Comparison of ENCODE assay signal across 30 cellular contexts in the genomic region with DNA sequence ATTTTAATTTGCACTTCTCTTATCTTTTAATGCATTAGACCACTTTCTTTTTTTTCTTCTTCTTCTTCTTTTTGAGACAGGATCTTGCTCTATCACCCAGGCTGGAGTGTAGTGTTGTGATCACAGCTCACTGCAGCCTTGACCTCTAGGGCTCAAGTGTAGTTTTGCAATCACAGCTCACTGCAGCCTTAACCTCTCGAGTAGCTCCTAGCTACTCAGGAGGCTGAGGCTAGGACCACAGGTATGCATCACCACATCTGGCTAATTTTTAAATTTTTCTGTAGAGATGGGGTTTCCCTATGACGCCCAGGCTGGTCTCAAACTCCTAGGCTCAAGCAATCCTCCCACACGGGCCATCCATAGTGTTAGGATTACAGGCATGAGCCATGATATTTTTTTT. TPM values are rescaled to one million over a fixed set of nuclear protein-coding genes. Genes with fewer than 3 reads are reported as not detected.
A peak's percentile ranks its signal among the peaks of the same experiment; 100 is the strongest.
DNase-seq lines count a peak whose midpoint lies in the region; ATAC-seq, FAIRE-seq and TF ChIP-seq lines count a peak whose summit lies in the region.
"Had no signal": no experiment of that assay in that cellular context is flagged by ENCODE, and none has a peak within 500 bp of the region (broad histone marks: within the 10 kb centered on the region; RNA-seq: fewer than 3 reads in every experiment).

No MANE protein-coding gene starts in this region.

- no peak overlapping the region for H3K4me2 ChIP-seq in GM12878 (ENCODE audit: control insufficient read depth, insufficient read depth)

- POLR2A ChIA-PET in GM12878 (lab: Charles Lee) = interaction anchor here (0.6 to 1.0 kb wide), 2 partner anchors 11 to 43 kb away, joined by 3 read pairs; partner anchors contain the start of genes GSTZ1 and POMT2

- H3K4me1 ChIP-seq in GM12878 (ENCODE audit: control insufficient read depth, insufficient read depth, low read length) = peaks cover 6% of the 10 kb centered on the region
- H3K4me1 ChIP-seq in thyroid gland = peaks cover 0 to 6% of the 10 kb centered on the region in 2 donors
- H3K4me1 ChIP-seq: colonic mucosa, Peyer's patch, prostate gland, testis, uterus had no signal

- TF ChIP-seq CTCF in GM12878 (IDR thresholded peaks at IDR 0.05 in 2 of 3, conservative IDR thresholded peaks at IDR 0.05 in 1 of 3; ENCODE audit: control insufficient read depth in 2 of 3, extremely low read depth in 1 of 3, insufficient read depth in 1 of 3, low read depth in 3 of 3, low read length in 3 of 3) (no peak), thyroid gland (IDR thresholded peaks at IDR 0.05) (no peak)

- CTCF ChIA-PET in GM12878 (lab: Yijun Ruan, JAX) = interaction anchor here (1.0 to 1.7 kb wide), 4 partner anchors 9 to 95 kb away, joined by 3 to 4 read pairs (median 3); no protein-coding TSS in a partner anchor

- in situ Hi-C loops in GM12878 (cut with MboI) = no loop called here

- no peaks in the 10 kb centered on the region for H4K20me1 ChIP-seq in GM12878 (ENCODE audit: control insufficient read depth, insufficient read depth)

- WGBS in GM12878 (ENCODE audit: insufficient coverage, insufficient replicate concordance, low lambda C conversion rate, missing lambda C conversion rate) = 49% methylated on average over 3 of the region's 3 CpGs
- WGBS in thyroid gland, 2 donors = 67 to 86% methylated on average over 3 of the region's 3 CpGs

- H3K27me3 ChIP-seq in GM12878 (replicated peaks in 1 of 2; ENCODE audit: control insufficient read depth in 2 of 2, insufficient read depth in 2 of 2, low read length in 1 of 2) (no peaks in the 10 kb centered on the region), thyroid gland (no peaks in the 10 kb centered on the region)
- H3K27me3 ChIP-seq: colonic mucosa, Peyer's patch, testis, uterus had no signal

- H3K4me3 ChIP-seq in GM12878 (no peak overlapping the region), thyroid gland (replicated peaks in 1 of 3) (no peak overlapping the region)
- H3K4me3 ChIP-seq: colonic mucosa, Peyer's patch, prostate gland, testis, uterus had no signal

- H3K79me2 ChIP-seq in GM12878 (ENCODE audit: control insufficient read depth, insufficient read depth, low read length) = peaks cover 18% of the 10 kb centered on the region

- TF ChIP-seq EP300 in GM12878 (IDR thresholded peaks at IDR 0.05; ENCODE audit: borderline replicate concordance in 1 of 2, control insufficient read depth in 1 of 2, low read depth in 2 of 2, low read length in 2 of 2) = no peak

- intact Hi-C loops in GM12878 (cut with micrococcal nuclease; ENCODE audit: unreplicated experiment) (no loop called here), thyroid gland (cut with DNase I) (no loop called here)

- RAD21 ChIA-PET in GM12878 (lab: Charles Lee; ENCODE audit: unreplicated experiment) = interaction anchor here (0.8 to 1.0 kb wide), 3 partner anchors 9 to 48 kb away, joined by 3 to 5 read pairs (median 3); partner anchors contain the start of genes SAMD15 and TMED8

- no peak overlapping the region for H3K9ac ChIP-seq in GM12878 (ENCODE audit: control insufficient read depth, insufficient read depth, low read length)

- TF ChIP-seq RAD21 in GM12878 (IDR thresholded peaks at IDR 0.05; ENCODE audit: insufficient read depth, low read depth, low read length) = no peak

- no peak overlapping the region for H2AFZ ChIP-seq in GM12878 (ENCODE audit: control insufficient read depth, low read depth, low read length)

- no peaks in the 10 kb centered on the region; the same call in 1 of the 3 replicates for H3K9me3 ChIP-seq in GM12878 (replicated peaks; ENCODE audit: control insufficient read depth, insufficient read depth, low read length)
- no peaks in the 10 kb centered on the region for H3K9me3 ChIP-seq in thyroid gland
- H3K9me3 ChIP-seq: colonic mucosa, Peyer's patch, prostate gland, testis, uterus had no signal

- FAIRE-seq in GM12878 (lab: Jason Lieb, UNC) = no peak
- FAIRE-seq: bronchial epithelial cell had no signal

- H3K27ac ChIP-seq in GM12878 (ENCODE audit: control insufficient read depth, insufficient read depth) (no peak overlapping the region), thyroid gland (no peak overlapping the region), substantia nigra (ENCODE audit: low read depth, low read length, poor library complexity, severe bottlenecking) (no peak overlapping the region)
- H3K27ac ChIP-seq: colonic mucosa, Peyer's patch, prostate gland, testis, uterus had no signal

- ATAC-seq in GM19438 (IDR thresholded peaks at IDR 0.05; ENCODE audit: low read depth, unreplicated experiment) = peak; percentile 55
- peak; percentile 49 for ATAC-seq in HG03196 (IDR thresholded peaks at IDR 0.05; ENCODE audit: unreplicated experiment)
- ATAC-seq in GM12878 = peak; percentile 75
- ATAC-seq: naive thymus-derived CD4-positive, alpha-beta T cell had no signal

- DNase-seq in GM12878 (ENCODE audit: low read depth, low spot score) = no peak
- peak; percentile 32 to 37 for DNase-seq in thyroid gland
- no peak for DNase-seq in NCI-H1436 treated with DMSO at 0.1 percent for 48 hours (lab: John Stamatoyannopoulos, UW)
- DNase-seq in OCI-M1 (lab: John Stamatoyannopoulos, UW) = no peak
- DNase-seq in substantia nigra (lab: John Stamatoyannopoulos, UW) = no peak
- DNase-seq: activated CD4-positive, alpha-beta T cell treated with anti-CD3 and anti-CD28 coated beads, Interleukin-2, amount 50 U/mL, for 48 hours; activated naive CD4-positive, alpha-beta T cell treated with anti-CD3 and anti-CD28 coated beads, Interleukin-2, amount 50 U/mL, for 16 hours; anterior cingulate cortex; Calu3; colonic mucosa; effector memory CD4-positive, alpha-beta T cell; islet precursor cell; KG1; midbrain; naive thymus-derived CD4-positive, alpha-beta T cell; NCI-H1694 treated with DMSO at 0.1 percent for 48 hours; NCI-H526; NK-92 treated with Interleukin-12 subunit alpha and Interleukin-12 subunit beta, amount 100 ng/mL, for 24 hours; Peyer's patch; SIG-M5; stimulated activated naive CD4-positive, alpha-beta T cell treated with Interleukin-2 at 50 U/mL for 16 hours; SW 1271; testis; uterus had no signal

- H3K36me3 ChIP-seq in GM12878 (ENCODE audit: control insufficient read depth in 2 of 2, insufficient read depth in 2 of 2, low read length in 1 of 2) (peaks cover 0 to 2% of the 10 kb centered on the region in 2 experiments; a peak in 2 of 4 replicates), thyroid gland (no peaks in the 10 kb centered on the region)
- H3K36me3 ChIP-seq: colonic mucosa, Peyer's patch, prostate gland, uterus had no signal

- TF ChIP-seq POLR2A in GM12878 (IDR thresholded peaks at IDR 0.05; ENCODE audit: low read depth, low read length) (no peak), thyroid gland (IDR thresholded peaks at IDR 0.05) (no peak)

- SMC1A ChIA-PET in GM12878 (lab: Charles Lee; ENCODE audit: uncharacterized antibody, unreplicated experiment) = interaction anchor here (0.6 to 1.3 kb wide), 5 partner anchors 9 to 1607 kb away, joined by 3 to 4 read pairs (median 3); no protein-coding TSS in a partner anchor

- no TSS peak for BruUV-seq in GM12878 (replicated peaks; lab: Mats Ljungman, UMichigan)

RNA-seq across cellular contexts. Expression of gene TMED8, which starts 12.7 kb away (rescaled TPM):
- 37.1 and 39.6 TPM in 2 replicates for total RNA-seq in GM12878 (2013; cell fraction: nucleolus; rRNA removed)
- total RNA-seq in GM12878 (2014; rRNA removed) = 29.7 and 36.2 TPM in 2 replicates
- 34.2 and 35.8 TPM in 2 replicates for total RNA-seq in GM12878 (2014; rRNA removed; fragmentation: Illumina TruSeq; extraction: Trizol)
- total RNA-seq in GM12878 (2021) = 31.9 and 32.9 TPM in 2 replicates
- polyA plus RNA-seq in GM12878 (2011; ENCODE audit: low read depth) = 9.5 TPM
- 39.1 and 52.7 TPM in 2 replicates for polyA plus RNA-seq in GM12878 (2011; rRNA removed)
- 19.6 and 24.1 TPM in 2 replicates for polyA plus RNA-seq in GM12878 (2011; cell fraction: cytosol; rRNA removed)
- polyA plus RNA-seq in GM12878 (2011; cell fraction: nucleus; rRNA removed) = 20.5 and 22.3 TPM in 2 replicates
- polyA plus RNA-seq in GM12878 (2012) = 15.5 and 19.3 TPM in 2 replicates
- 33.0 and 39.6 TPM in 2 replicates for polyA plus RNA-seq in GM12878 (2014; fragmentation: Illumina TruSeq; extraction: Trizol)
- polyA plus RNA-seq in GM12878 (2014; fragmentation: Nextera tagmentation; extraction: Ambion mirVana) = 1 to 10 TPM; 7.3 to 7.4 TPM
- 21.1 and 22.5 TPM in 2 replicates for polyA plus RNA-seq in GM12878 (2014; rRNA removed)
- polyA plus RNA-seq in GM12878 (2016; fragmentation: Nextera tagmentation; extraction: Ambion mirVana) = 10 to 100 TPM; 17.8 to 18.9 TPM
- 38.9 and 47.5 TPM in 2 replicates for polyA minus RNA-seq in GM12878 (2011; rRNA and poly(A)+ RNA removed)
- 13.6 and 15.0 TPM in 2 replicates for polyA minus RNA-seq in GM12878 (2011; cell fraction: cytosol; rRNA and poly(A)+ RNA removed)
- 8.2 and 11.9 TPM in 2 replicates for polyA minus RNA-seq in GM12878 (2011; cell fraction: nucleus; rRNA and poly(A)+ RNA removed)
- 10 to 100 TPM; 20.9 to 33.3 (median 28.8) TPM for total RNA-seq in thyroid gland

RNA-seq across cellular contexts. Expression of gene SAMD15, which starts 13.0 kb away (rescaled TPM):
- 0.37 and 0.81 TPM in 2 replicates for total RNA-seq in GM12878 (2013; cell fraction: nucleolus; rRNA removed)
- 0.27 and 0.96 TPM in 2 replicates for total RNA-seq in GM12878 (2014; rRNA removed)
- total RNA-seq in GM12878 (2014; rRNA removed; fragmentation: Illumina TruSeq; extraction: Trizol) = 0.98 and 1.9 TPM in 2 replicates
- total RNA-seq in GM12878 (2021) = 0.74 and 1.1 TPM in 2 replicates
- 0.14 TPM for polyA plus RNA-seq in GM12878 (2011; ENCODE audit: low read depth)
- polyA plus RNA-seq in GM12878 (2011; rRNA removed) = 0.33 and 1.1 TPM in 2 replicates
- polyA plus RNA-seq in GM12878 (2011; cell fraction: cytosol; rRNA removed) = 0.07 and 0.95 TPM in 2 replicates
- polyA plus RNA-seq in GM12878 (2011; cell fraction: nucleus; rRNA removed) = 0.31 and 1.1 TPM in 2 replicates
- 0.17 and 0.22 TPM in 2 replicates for polyA plus RNA-seq in GM12878 (2012)
- 0.78 and 1.1 TPM in 2 replicates for polyA plus RNA-seq in GM12878 (2014; fragmentation: Illumina TruSeq; extraction: Trizol)
- under 1 TPM; 0.63 to 0.93 TPM for polyA plus RNA-seq in GM12878 (2014; fragmentation: Nextera tagmentation; extraction: Ambion mirVana)
- 0.38 and 2.0 TPM in 2 replicates for polyA plus RNA-seq in GM12878 (2014; rRNA removed)
- 1 to 10 TPM; 1.2 to 1.5 TPM for polyA plus RNA-seq in GM12878 (2016; fragmentation: Nextera tagmentation; extraction: Ambion mirVana)
- polyA minus RNA-seq in GM12878 (2011; rRNA and poly(A)+ RNA removed) = 0.15 and 0.31 TPM in 2 replicates
- not detected in 2 replicates for polyA minus RNA-seq in GM12878 (2011; cell fraction: cytosol; rRNA and poly(A)+ RNA removed)
- 0.12 and 0.67 TPM in 2 replicates for polyA minus RNA-seq in GM12878 (2011; cell fraction: nucleus; rRNA and poly(A)+ RNA removed)
- 1 to 10 TPM; 4.8 to 9.5 (median 7.3) TPM for total RNA-seq in thyroid gland
- polyA plus RNA-seq: naive thymus-derived CD4-positive, alpha-beta T cell had no signal

RNA-seq across cellular contexts. Expression of gene GSTZ1, which starts 43.3 kb away (rescaled TPM):
- total RNA-seq in GM12878 (2013; cell fraction: nucleolus; rRNA removed) = 32.4 and 38.8 TPM in 2 replicates
- total RNA-seq in GM12878 (2014; rRNA removed) (33.4 and 38.7 TPM in 2 replicates), GM12878 (2014; rRNA removed; fragmentation: Illumina TruSeq; extraction: Trizol) (33.3 and 33.7 TPM in 2 replicates), GM12878 (2021) (24.9 and 26.9 TPM in 2 replicates), thyroid gland (10 to 100 TPM; 18.0 to 50.1 (median 35.6) TPM)
- 22.9 TPM for polyA plus RNA-seq in GM12878 (2011; ENCODE audit: low read depth)
- polyA plus RNA-seq in GM12878 (2011; rRNA removed) (8.6 and 21.4 TPM in 2 replicates), GM12878 (2014; fragmentation: Illumina TruSeq; extraction: Trizol) (25.5 and 34.7 TPM in 2 replicates), GM12878 (2014; fragmentation: Nextera tagmentation; extraction: Ambion mirVana) (10 to 100 TPM; 17.9 to 25.4 TPM), GM12878 (2014; rRNA removed) (28.3 and 30.5 TPM in 2 replicates), GM12878 (2016; fragmentation: Nextera tagmentation; extraction: Ambion mirVana) (10 to 100 TPM; 27.4 to 33.5 TPM)
- polyA plus RNA-seq in GM12878 (2011; cell fraction: cytosol; rRNA removed) = 35.3 and 40.0 TPM in 2 replicates
- 39.0 and 40.2 TPM in 2 replicates for polyA plus RNA-seq in GM12878 (2011; cell fraction: nucleus; rRNA removed)
- polyA plus RNA-seq in GM12878 (2012) = 29.7 and 34.8 TPM in 2 replicates
- polyA minus RNA-seq in GM12878 (2011; rRNA and poly(A)+ RNA removed) = 14.8 and 17.5 TPM in 2 replicates
- polyA minus RNA-seq in GM12878 (2011; cell fraction: cytosol; rRNA and poly(A)+ RNA removed) = 4.9 and 9.1 TPM in 2 replicates
- 22.0 and 37.5 TPM in 2 replicates for polyA minus RNA-seq in GM12878 (2011; cell fraction: nucleus; rRNA and poly(A)+ RNA removed)

RNA-seq across cellular contexts. Expression of gene POMT2, which starts 43.5 kb away (rescaled TPM):
- 22.8 and 23.0 TPM in 2 replicates for total RNA-seq in GM12878 (2013; cell fraction: nucleolus; rRNA removed)
- total RNA-seq in GM12878 (2014; rRNA removed) = 3.3 and 6.0 TPM in 2 replicates
- 4.9 and 5.3 TPM in 2 replicates for total RNA-seq in GM12878 (2014; rRNA removed; fragmentation: Illumina TruSeq; extraction: Trizol)
- 13.9 TPM in 2 replicates for total RNA-seq in GM12878 (2021)
- polyA plus RNA-seq in GM12878 (2011; ENCODE audit: low read depth) = 3.8 TPM
- 8.8 and 11.2 TPM in 2 replicates for polyA plus RNA-seq in GM12878 (2011; rRNA removed)
- polyA plus RNA-seq in GM12878 (2011; cell fraction: cytosol; rRNA removed) = 7.8 and 9.5 TPM in 2 replicates
- polyA plus RNA-seq in GM12878 (2011; cell fraction: nucleus; rRNA removed) = 58.0 and 80.4 TPM in 2 replicates
- 3.5 and 5.2 TPM in 2 replicates for polyA plus RNA-seq in GM12878 (2012)
- 5.3 and 10.6 TPM in 2 replicates for polyA plus RNA-seq in GM12878 (2014; fragmentation: Illumina TruSeq; extraction: Trizol)
- polyA plus RNA-seq in GM12878 (2014; fragmentation: Nextera tagmentation; extraction: Ambion mirVana) = under 1 TPM; 0.23 to 0.99 TPM
- 7.0 and 9.7 TPM in 2 replicates for polyA plus RNA-seq in GM12878 (2014; rRNA removed)
- polyA plus RNA-seq in GM12878 (2016; fragmentation: Nextera tagmentation; extraction: Ambion mirVana) = 1 to 10 TPM; 7.2 to 9.6 TPM
- 8.3 and 12.1 TPM in 2 replicates for polyA minus RNA-seq in GM12878 (2011; rRNA and poly(A)+ RNA removed)
- 4.5 and 6.9 TPM in 2 replicates for polyA minus RNA-seq in GM12878 (2011; cell fraction: cytosol; rRNA and poly(A)+ RNA removed)
- 12.1 and 22.4 TPM in 2 replicates for polyA minus RNA-seq in GM12878 (2011; cell fraction: nucleus; rRNA and poly(A)+ RNA removed)
- total RNA-seq in thyroid gland = 10 to 100 TPM; 19.1 to 36.4 (median 25.7) TPM

RNA-seq across cellular contexts. Expression of gene NOXRED1, which starts 59.2 kb away (rescaled TPM):
- 0.96 and 1.8 TPM in 2 replicates for total RNA-seq in GM12878 (2013; cell fraction: nucleolus; rRNA removed)
- total RNA-seq in GM12878 (2014; rRNA removed) = 0.11 and 0.17 TPM in 2 replicates
- 0.13 and 0.14 TPM in 2 replicates for total RNA-seq in GM12878 (2014; rRNA removed; fragmentation: Illumina TruSeq; extraction: Trizol)
- 0.21 and 0.45 TPM in 2 replicates for total RNA-seq in GM12878 (2021)
- not detected for polyA plus RNA-seq in GM12878 (2011; ENCODE audit: low read depth)
- 0.62 and 0.98 TPM in 2 replicates for polyA plus RNA-seq in GM12878 (2011; rRNA removed)
- 0.21 and 0.22 TPM in 2 replicates for polyA plus RNA-seq in GM12878 (2011; cell fraction: cytosol; rRNA removed)
- 0.92 and 1.4 TPM in 2 replicates for polyA plus RNA-seq in GM12878 (2011; cell fraction: nucleus; rRNA removed)
- polyA plus RNA-seq in GM12878 (2012) = 0.18 and 0.27 TPM in 2 replicates
- polyA plus RNA-seq in GM12878 (2014; fragmentation: Illumina TruSeq; extraction: Trizol) = 0.21 and 0.22 TPM in 2 replicates
- under 1 TPM; 0.07 to 0.14 TPM for polyA plus RNA-seq in GM12878 (2014; fragmentation: Nextera tagmentation; extraction: Ambion mirVana)
- 0.10 TPM in 1 of 2 replicates, not detected in the other for polyA plus RNA-seq in GM12878 (2014; rRNA removed)
- polyA plus RNA-seq in GM12878 (2016; fragmentation: Nextera tagmentation; extraction: Ambion mirVana) = under 1 TPM; 0.06 to 0.13 TPM
- 0.57 and 1.2 TPM in 2 replicates for polyA minus RNA-seq in GM12878 (2011; rRNA and poly(A)+ RNA removed)
- polyA minus RNA-seq in GM12878 (2011; cell fraction: cytosol; rRNA and poly(A)+ RNA removed) = not detected in 2 replicates
- 0.48 TPM in 2 replicates for polyA minus RNA-seq in GM12878 (2011; cell fraction: nucleus; rRNA and poly(A)+ RNA removed)
- total RNA-seq in thyroid gland = under 1 TPM in 2 of 4 donors, not detected in 2; 0.22 to 0.67 TPM
- total RNA-seq: epithelial cell of proximal tubule had no signal
- polyA plus RNA-seq: CD14-positive monocyte; naive thymus-derived CD4-positive, alpha-beta T cell had no signal

Comparison
In these comparisons a context has a peak if more than half of its experiments do, and no peak if none do; other contexts are left out.
1. DNase-seq: peak in thyroid gland (2 of 2); none in GM12878 (single experiment), NCI-H1436 treated with DMSO at 0.1 percent for 48 hours (single experiment), OCI-M1 (single experiment) and substantia nigra (0 of 49).
2. Peak in every context shown above with its lines, with median percentiles within 50 percentile points of each other: ATAC-seq.